In the genomic region with DNA sequence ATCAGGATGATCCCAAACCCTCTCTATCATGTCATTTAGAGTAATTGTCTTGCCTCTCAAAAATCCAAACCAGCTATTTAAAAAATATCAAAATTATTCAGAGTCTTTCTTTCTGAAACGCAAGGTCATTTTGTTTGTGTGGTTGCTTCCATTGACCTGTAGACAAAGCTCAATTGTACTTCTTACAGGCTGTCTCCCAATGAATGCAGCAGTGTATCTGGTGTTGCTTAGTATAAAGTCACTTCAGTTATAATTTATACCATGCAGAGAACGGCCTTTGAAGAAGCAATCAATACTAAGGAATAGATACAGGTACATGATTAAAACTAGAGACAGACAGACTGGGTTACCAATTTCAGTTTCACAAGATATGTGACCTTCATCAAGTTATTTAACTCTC, we compare ENCODE assay signal across 26 cellular contexts.
DNase-seq lines count a peak whose midpoint lies in the region; FAIRE-seq and TF ChIP-seq lines count a peak whose summit lies in the region.
"Had no signal": no experiment of that assay in that cellular context is flagged by ENCODE, and none has a peak within 500 bp of the region (broad histone marks: within the 10 kb centered on the region; RNA-seq: fewer than 3 reads in every experiment).

No MANE protein-coding gene starts in this region.

- H3K27ac ChIP-seq in caudate nucleus (ENCODE audit: low read depth, low read length), result peak overlapping the region; percentile 33
- H3K27ac ChIP-seq in stomach, result no peak overlapping the region
- H3K27ac ChIP-seq: GM23248, PC-9, SJCRH30 had no signal

- intact Hi-C loops in stomach (cut with DNase I; ENCODE audit: low total_unique reads), result no loop called here

- H3K9me3 ChIP-seq in stomach, result no peaks in the 10 kb centered on the region
- H3K9me3 ChIP-seq: SJCRH30 had no signal

- H3K4me3 ChIP-seq in stomach, result no peak overlapping the region
- H3K4me3 ChIP-seq: GM23248, K562, PC-9, SJCRH30 had no signal

- H3K36me3 ChIP-seq in stomach, result no peaks in the 10 kb centered on the region
- H3K36me3 ChIP-seq: SJCRH30 had no signal

- WGBS in stomach, 5 donors, result 84 to 89% (median 87%) methylated on average over 2 of the region's 2 CpGs

- TF ChIP-seq CTCF in stomach (IDR thresholded peaks at IDR 0.05), result no peak

- no peak for TF ChIP-seq EP300 in stomach (IDR thresholded peaks at IDR 0.05)

- TF ChIP-seq POLR2A in stomach (IDR thresholded peaks at IDR 0.05), result no peak

- FAIRE-seq in frontal cortex (lab: Jason Lieb, UNC), result peak; percentile 72
- FAIRE-seq: D721Med, G401.6, HTR-8/SVneo, K562 had no signal

- H3K4me1 ChIP-seq in stomach, result no peaks in the 10 kb centered on the region
- H3K4me1 ChIP-seq: SJCRH30 had no signal

- no peaks in the 10 kb centered on the region for H3K27me3 ChIP-seq in stomach
- H3K27me3 ChIP-seq: SJCRH30 had no signal

- DNase-seq in Ammon's horn (ENCODE audit: low spot score) (peak; percentile 74), caudate nucleus (lab: John Stamatoyannopoulos, UW) (peak in 1 of 61 donors; percentile 21), frontal cortex (ENCODE audit: low spot score in 2 of 2) (peak in 1 of 2 donors; percentile 39), putamen (ENCODE audit: low spot score) (peak; percentile 70), OCI-M2 (lab: John Stamatoyannopoulos, UW; ENCODE audit: unreplicated experiment) (no peak), stomach (no peak), dermis blood vessel endothelial cell (no peak), NOMO-1 treated with dmso at 0.1 percent for 144 hours (lab: John Stamatoyannopoulos, UW; ENCODE audit: unreplicated experiment) (no peak)
- DNase-seq: 8988T, ACHN, GM23248, H7, Kasumi-1, NCI-H1092 treated with DMSO at 0.1 percent for 48 hours, NCI-H1436, NCI-H187, NCI-H2081 treated with DMSO at 0.1 percent for 48 hours, NCI-H2171, NCI-H524, NCI-H774, PC-9, SJCRH30 had no signal

Comparison
In these comparisons a context has a peak if more than half of its experiments do, and no peak if none do; other contexts are left out.
1. DNase-seq: peak in Ammon's horn (single experiment) and putamen (single experiment); none in OCI-M2 (single experiment), stomach (single experiment), dermis blood vessel endothelial cell (single experiment) and NOMO-1 treated with dmso at 0.1 percent for 144 hours (single experiment).